Comparison of ENCODE assay signal across 11 cellular contexts in the genomic region with DNA sequence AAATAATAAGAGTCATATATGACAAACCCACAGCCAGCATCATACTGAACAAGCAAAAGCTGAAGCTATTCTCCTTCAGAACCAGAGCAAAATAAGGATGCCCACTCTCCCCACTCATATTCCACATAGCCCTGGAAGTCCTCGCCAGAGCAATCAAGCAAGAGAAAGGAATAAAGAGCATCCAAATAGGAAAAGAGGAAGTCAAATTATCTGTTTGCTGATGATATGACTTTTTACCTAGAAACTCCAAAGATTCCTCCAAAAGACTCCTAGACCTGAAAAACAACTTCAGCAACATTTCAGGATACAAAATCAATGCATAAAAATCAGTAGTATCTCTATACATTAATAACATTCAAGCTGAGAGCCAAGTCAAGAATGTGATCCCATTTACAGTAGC.
"Had no signal": no experiment of that assay in that cellular context is flagged by ENCODE, and none has a peak within 500 bp of the region (broad histone marks: within the 10 kb centered on the region; RNA-seq: fewer than 3 reads in every experiment).

No MANE protein-coding gene starts in this region.

- ATAC-seq: GM23338, HCT116 had no signal

- FAIRE-seq: H1, H54 had no signal

- DNase-seq: GM23248, GOT3, H7, H9, HCEC 1CT, HFFc6 had no signal

- H3K4me3 ChIP-seq: GM23248, GM23338, HAP-1 had no signal

- H3K4me3 Mint-ChIP-seq: GM23338, H9, HFFc6 had no signal

- H3K9me3 Mint-ChIP-seq: HFFc6 had no signal

- H3K4me2 ChIP-seq: GM23338 had no signal

- H3K36me3 ChIP-seq: HAP-1 had no signal

- H3K4me1 Mint-ChIP-seq: GM23338 had no signal

- H3K9me3 ChIP-seq: HAP-1 had no signal

- H3K27ac Mint-ChIP-seq: GM23338, H9, HFFc6 had no signal

- H2AFZ ChIP-seq: GM23248, GM23338 had no signal

- H3K27ac ChIP-seq: GM23248 had no signal

- H3K9ac ChIP-seq: GM23248 had no signal
